Comparison of ENCODE assay signal across 1 cellular context in genomic region chr16:84899414-84899813, GRCh38.
TF ChIP-seq lines count a peak whose summit lies in the region.

No MANE protein-coding gene starts in this region.

TF ChIP-seq in HepG2, 621 proteins besides CTCF, POLR2A, EP300 and RAD21 (continued from another document):
- TF ChIP-seq ZBTB10 (CRISPR knock-in tag; IDR thresholded peaks at IDR 0.05; ENCODE audit: borderline replicate concordance) (no peak), U2AF1 (optimal IDR thresholded peaks at IDR 0.05; ENCODE audit: low read depth, low read length) (no peak), MNT (IDR thresholded peaks at IDR 0.05) (no peak), HNRNPUL1 (IDR thresholded peaks at IDR 0.05; ENCODE audit: low read depth, low read length) (no peak), ZNF614 (CRISPR knock-in tag; IDR thresholded peaks at IDR 0.05; ENCODE audit: borderline replicate concordance) (no peak), BRCA1 (CRISPR knock-in tag; IDR thresholded peaks at IDR 0.05) (no peak)
